In genomic region chr5:137622850-137623249, GRCh38 we compare ENCODE assay signal across 11 cellular contexts.
DNase-seq lines count a peak whose midpoint lies in the region; ATAC-seq and TF ChIP-seq lines count a peak whose summit lies in the region.
"Had no signal": no experiment of that assay in that cellular context is flagged by ENCODE, and none has a peak within 500 bp of the region (broad histone marks: within the 10 kb centered on the region; RNA-seq: fewer than 3 reads in every experiment).

No MANE protein-coding gene starts in this region.

- H3K27me3 ChIP-seq in Caco-2 (replicated peaks; ENCODE audit: control insufficient read depth, insufficient read depth, low read length) (no peaks in the 10 kb centered on the region; the same call in 1 of the 2 replicates), esophagus muscularis mucosa (no peaks in the 10 kb centered on the region)

- no peak overlapping the region for H3K4me3 Mint-ChIP-seq in Caco-2 (ENCODE audit: unreplicated experiment)
- H3K4me3 Mint-ChIP-seq: B cell had no signal

- TF ChIP-seq POLR2A in esophagus muscularis mucosa (IDR thresholded peaks at IDR 0.05; ENCODE audit: low read depth) = no peak

- H3K9me3 ChIP-seq in Caco-2 (no peaks in the 10 kb centered on the region), esophagus muscularis mucosa (no peaks in the 10 kb centered on the region)

- TF ChIP-seq CTCF in Caco-2 (IDR thresholded peaks at IDR 0.05; ENCODE audit: insufficient read depth in 1 of 2, low read depth in 1 of 2, low read length in 1 of 2, severe bottlenecking in 1 of 2, unreplicated experiment in 1 of 2) (no peak), esophagus muscularis mucosa (IDR thresholded peaks at IDR 0.05) (no peak)

- H3K36me3 ChIP-seq in Caco-2 (ENCODE audit: control insufficient read depth, insufficient read depth, low read length) (no peaks in the 10 kb centered on the region), esophagus muscularis mucosa (peaks cover 0 to 20% (median 1%) of the 10 kb centered on the region in 4 donors)

- 69% methylated on average over 4 of the region's 5 CpGs for WGBS in esophagus muscularis mucosa

- ATAC-seq in HG02763 (IDR thresholded peaks at IDR 0.05; ENCODE audit: unreplicated experiment) = no peak

- no peak overlapping the region for H3K4me3 ChIP-seq in Caco-2 (ENCODE audit: low read depth, low read length)
- H3K4me3 ChIP-seq in esophagus muscularis mucosa = no peak overlapping the region

- peaks cover 3% of the 10 kb centered on the region for H3K27me3 Mint-ChIP-seq in Caco-2 (ENCODE audit: insufficient read depth, unreplicated experiment)
- H3K27me3 Mint-ChIP-seq: B cell had no signal

- no peak overlapping the region for H3K27ac Mint-ChIP-seq in Caco-2 (ENCODE audit: unreplicated experiment)
- H3K27ac Mint-ChIP-seq: B cell had no signal

- intact Hi-C loops in Caco-2 (cut with micrococcal nuclease; ENCODE audit: unreplicated experiment) = no loop called here
- intact Hi-C loops in esophagus muscularis mucosa (cut with DNase I) = no loop called here

- TF ChIP-seq EP300 in esophagus muscularis mucosa (IDR thresholded peaks at IDR 0.05) = no peak

- no peaks in the 10 kb centered on the region for H3K4me1 ChIP-seq in Caco-2
- peaks cover 4 to 32% (median 7%) of the 10 kb centered on the region in 4 donors for H3K4me1 ChIP-seq in esophagus muscularis mucosa

- no peaks in the 10 kb centered on the region for H3K9me3 Mint-ChIP-seq in Caco-2 (ENCODE audit: unreplicated experiment)

- BruUV-seq in Caco-2 (replicated peaks; lab: Mats Ljungman, UMichigan) = no TSS peak

- peak; percentile 26 for DNase-seq in ELF-1 (ENCODE audit: low read depth, low spot score)
- peak; percentile 80 for DNase-seq in NCI-H2029 (lab: John Stamatoyannopoulos, UW)
- DNase-seq in myocyte (ENCODE audit: low read depth) = peak; percentile 91
- DNase-seq in stimulated activated CD4-positive, alpha-beta T cell treated with anti-CD3 and anti-CD28 coated beads, Interleukin-4, amount 100 ng/mL, for 1 hour = no peak
- no peak for DNase-seq in Caco-2
- DNase-seq in esophagus muscularis mucosa (ENCODE audit: extremely low spot score) = no peak
- DNase-seq: NCI-H1694; stimulated activated CD4-positive, alpha-beta T cell treated with anti-CD3 and anti-CD28 coated beads, Interleukin-2, amount 100 ng/mL, for 48 hours had no signal

- POLR2A ChIA-PET in Caco-2 (lab: Charles Lee) = no interaction called here

- CTCF ChIA-PET in Caco-2 (lab: Charles Lee) = interaction anchor here (0.6 kb wide), 1 partner anchor 303 kb away, joined by 3 read pairs; no protein-coding TSS in a partner anchor

- H3K4me1 Mint-ChIP-seq in Caco-2 (ENCODE audit: low read depth, unreplicated experiment) = no peaks in the 10 kb centered on the region

- peak overlapping the region; percentile 86 for H3K27ac ChIP-seq in cingulate gyrus (ENCODE audit: low read depth, low read length)
- H3K27ac ChIP-seq in esophagus muscularis mucosa (replicated peaks in 1 of 4) = peak overlapping the region in 1 of 4 donors; percentile 14

- no peaks in the 10 kb centered on the region for H3K36me3 Mint-ChIP-seq in Caco-2 (ENCODE audit: insufficient read depth, unreplicated experiment)

Comparison
In these comparisons a context has a peak if more than half of its experiments do, and no peak if none do; other contexts are left out.
1. DNase-seq: peak in ELF-1 (single experiment), NCI-H2029 (single experiment) and myocyte (single experiment); none in stimulated activated CD4-positive, alpha-beta T cell treated with anti-CD3 and anti-CD28 coated beads, Interleukin-4, amount 100 ng/mL, for 1 hour (single experiment), Caco-2 (0 of 2) and esophagus muscularis mucosa (single experiment).